8 cellular contexts compared by ENCODE assay signal in genomic region chr17:32341857-32342602, GRCh38. TPM values are rescaled to one million over a fixed set of nuclear protein-coding genes. Genes with fewer than 3 reads are reported as not detected.
DNase-seq lines count a peak whose midpoint lies in the region; ATAC-seq lines count a peak whose summit lies in the region.

C17orf75 (minus strand) TSS chr17:32342173; CDS start chr17:32342139, 34 bp downstream.

- peak; percentile 80 for DNase-seq in NK-92 treated with Interleukin-12 subunit alpha and Interleukin-12 subunit beta, amount 100 ng/mL, for 24 hours (lab: John Stamatoyannopoulos, UW)
- DNase-seq in NK-92 (lab: John Stamatoyannopoulos, UW; ENCODE audit: unreplicated experiment) (no peak), NCI-H226 (peak; percentile 71), cerebellum (ENCODE audit: low spot score) (peak; percentile 77), kidney glomerular epithelial cell (lab: John Stamatoyannopoulos, UW) (peak; percentile 66)
- DNase-seq in activated CD4-positive, alpha-beta T cell treated with anti-CD3 and anti-CD28 coated beads for 24 hours (ENCODE audit: low read depth in 2 of 2), result peak; percentile 73 to 77
- peak; percentile 76 to 77 for DNase-seq in stimulated activated CD4-positive, alpha-beta T cell treated with anti-CD3 and anti-CD28 coated beads, Interleukin-15, amount 100 ng/mL, for 48 hours (ENCODE audit: low read depth in 2 of 2)

- ATAC-seq in HG03064 (IDR thresholded peaks at IDR 0.05; ENCODE audit: low read depth, unreplicated experiment), result peak; percentile 69

RNA-seq across cellular contexts. Expression of gene C17orf75, which starts in this region (rescaled TPM):
- total RNA-seq in cerebellum, result 32.9 TPM
